In the genomic region with DNA sequence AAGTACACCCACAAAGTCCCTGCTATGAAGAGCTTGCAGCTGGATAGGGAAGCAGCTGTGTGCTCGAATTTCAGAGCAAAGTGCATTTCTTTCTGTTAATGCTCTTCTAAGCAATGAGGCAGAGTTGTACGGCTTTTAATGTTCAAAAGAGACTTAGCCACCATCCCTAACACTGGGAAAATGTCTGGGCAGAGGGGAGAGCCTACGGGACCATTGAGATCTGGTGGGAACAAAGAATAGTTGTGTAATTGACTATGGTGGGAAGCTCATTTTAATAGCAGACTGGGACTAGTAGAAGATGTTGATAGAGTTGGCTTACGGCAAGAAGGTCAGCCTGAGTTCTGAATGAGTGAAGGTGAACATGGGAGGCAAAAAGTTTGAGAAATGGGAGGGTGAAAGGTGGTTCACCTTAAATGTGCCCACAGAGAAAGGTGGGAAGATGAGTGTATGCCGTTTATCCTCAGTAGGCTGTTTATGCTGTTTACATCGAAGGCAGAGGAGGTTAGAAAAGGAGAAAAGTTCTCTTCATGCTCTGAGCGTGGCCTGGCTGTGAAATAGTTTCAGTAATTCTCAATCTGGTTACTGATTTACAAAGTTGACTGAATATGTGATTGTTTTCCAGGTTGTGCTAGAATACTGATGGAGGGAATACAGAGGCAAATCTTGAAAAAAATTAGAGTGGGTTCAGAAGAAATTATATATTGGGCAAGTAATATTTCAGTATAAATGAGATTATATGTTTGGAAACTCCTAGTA, we compare ENCODE assay signal across 1 cellular context.
A peak's percentile ranks its signal among the peaks of the same experiment; 100 is the strongest.
TF ChIP-seq lines count a peak whose summit lies in the region.

No MANE protein-coding gene starts in this region.

TF ChIP-seq in HepG2, 621 proteins besides CTCF, POLR2A, EP300 and RAD21 (continued from another document and continues in another):
- TF ChIP-seq, protein P1, sequence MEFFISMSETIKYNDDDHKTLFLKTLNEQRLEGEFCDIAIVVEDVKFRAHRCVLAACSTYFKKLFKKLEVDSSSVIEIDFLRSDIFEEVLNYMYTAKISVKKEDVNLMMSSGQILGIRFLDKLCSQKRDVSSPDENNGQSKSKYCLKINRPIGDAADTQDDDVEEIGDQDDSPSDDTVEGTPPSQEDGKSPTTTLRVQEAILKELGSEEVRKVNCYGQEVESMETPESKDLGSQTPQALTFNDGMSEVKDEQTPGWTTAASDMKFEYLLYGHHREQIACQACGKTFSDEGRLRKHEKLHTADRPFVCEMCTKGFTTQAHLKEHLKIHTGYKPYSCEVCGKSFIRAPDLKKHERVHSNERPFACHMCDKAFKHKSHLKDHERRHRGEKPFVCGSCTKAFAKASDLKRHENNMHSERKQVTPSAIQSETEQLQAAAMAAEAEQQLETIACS (CRISPR knock-in tag; IDR thresholded peaks at IDR 0.05) = no peak
- TF ChIP-seq KAT7 (CRISPR knock-in tag; IDR thresholded peaks at IDR 0.05; ENCODE audit: borderline replicate concordance) = no peak
- TF ChIP-seq DZIP1 (CRISPR knock-in tag; IDR thresholded peaks at IDR 0.05) = no peak
- TF ChIP-seq NFAT5 (CRISPR knock-in tag; IDR thresholded peaks at IDR 0.05) = no peak
- TF ChIP-seq, protein P2, sequence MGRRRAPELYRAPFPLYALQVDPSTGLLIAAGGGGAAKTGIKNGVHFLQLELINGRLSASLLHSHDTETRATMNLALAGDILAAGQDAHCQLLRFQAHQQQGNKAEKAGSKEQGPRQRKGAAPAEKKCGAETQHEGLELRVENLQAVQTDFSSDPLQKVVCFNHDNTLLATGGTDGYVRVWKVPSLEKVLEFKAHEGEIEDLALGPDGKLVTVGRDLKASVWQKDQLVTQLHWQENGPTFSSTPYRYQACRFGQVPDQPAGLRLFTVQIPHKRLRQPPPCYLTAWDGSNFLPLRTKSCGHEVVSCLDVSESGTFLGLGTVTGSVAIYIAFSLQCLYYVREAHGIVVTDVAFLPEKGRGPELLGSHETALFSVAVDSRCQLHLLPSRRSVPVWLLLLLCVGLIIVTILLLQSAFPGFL (CRISPR knock-in tag; IDR thresholded peaks at IDR 0.05) = no peak
- no peak for TF ChIP-seq ZSCAN12 (CRISPR knock-in tag; IDR thresholded peaks at IDR 0.05)
- TF ChIP-seq ZNF557 (CRISPR knock-in tag; IDR thresholded peaks at IDR 0.05) = no peak
- TF ChIP-seq ZC3H13 (CRISPR knock-in tag; IDR thresholded peaks at IDR 0.05) = no peak
- no peak for TF ChIP-seq GATAD1 (CRISPR knock-in tag; IDR thresholded peaks at IDR 0.05)
- no peak for TF ChIP-seq ZNF234 (CRISPR knock-in tag; conservative IDR thresholded peaks at IDR 0.05)
- TF ChIP-seq ZNF740 (CRISPR knock-in tag; IDR thresholded peaks at IDR 0.05) = no peak
- TF ChIP-seq, protein P3, sequence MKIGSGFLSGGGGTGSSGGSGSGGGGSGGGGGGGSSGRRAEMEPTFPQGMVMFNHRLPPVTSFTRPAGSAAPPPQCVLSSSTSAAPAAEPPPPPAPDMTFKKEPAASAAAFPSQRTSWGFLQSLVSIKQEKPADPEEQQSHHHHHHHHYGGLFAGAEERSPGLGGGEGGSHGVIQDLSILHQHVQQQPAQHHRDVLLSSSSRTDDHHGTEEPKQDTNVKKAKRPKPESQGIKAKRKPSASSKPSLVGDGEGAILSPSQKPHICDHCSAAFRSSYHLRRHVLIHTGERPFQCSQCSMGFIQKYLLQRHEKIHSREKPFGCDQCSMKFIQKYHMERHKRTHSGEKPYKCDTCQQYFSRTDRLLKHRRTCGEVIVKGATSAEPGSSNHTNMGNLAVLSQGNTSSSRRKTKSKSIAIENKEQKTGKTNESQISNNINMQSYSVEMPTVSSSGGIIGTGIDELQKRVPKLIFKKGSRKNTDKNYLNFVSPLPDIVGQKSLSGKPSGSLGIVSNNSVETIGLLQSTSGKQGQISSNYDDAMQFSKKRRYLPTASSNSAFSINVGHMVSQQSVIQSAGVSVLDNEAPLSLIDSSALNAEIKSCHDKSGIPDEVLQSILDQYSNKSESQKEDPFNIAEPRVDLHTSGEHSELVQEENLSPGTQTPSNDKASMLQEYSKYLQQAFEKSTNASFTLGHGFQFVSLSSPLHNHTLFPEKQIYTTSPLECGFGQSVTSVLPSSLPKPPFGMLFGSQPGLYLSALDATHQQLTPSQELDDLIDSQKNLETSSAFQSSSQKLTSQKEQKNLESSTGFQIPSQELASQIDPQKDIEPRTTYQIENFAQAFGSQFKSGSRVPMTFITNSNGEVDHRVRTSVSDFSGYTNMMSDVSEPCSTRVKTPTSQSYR (CRISPR knock-in tag; IDR thresholded peaks at IDR 0.05; ENCODE audit: borderline replicate concordance) = no peak
- no peak for TF ChIP-seq ZNF569 (CRISPR knock-in tag; IDR thresholded peaks at IDR 0.05; ENCODE audit: borderline replicate concordance)
- no peak for TF ChIP-seq JUNB (CRISPR knock-in tag; IDR thresholded peaks at IDR 0.05; ENCODE audit: borderline replicate concordance)
- TF ChIP-seq ZNF333 (CRISPR knock-in tag; IDR thresholded peaks at IDR 0.05; ENCODE audit: borderline replicate concordance) = no peak
- TF ChIP-seq ZNF589 (CRISPR knock-in tag; conservative IDR thresholded peaks at IDR 0.05) = no peak
- TF ChIP-seq ZNF317 (CRISPR knock-in tag; IDR thresholded peaks at IDR 0.05) = peak; percentile 32; the same call in 1 of the 2 replicates
- no peak for TF ChIP-seq ZBTB4 (CRISPR knock-in tag; IDR thresholded peaks at IDR 0.05; ENCODE audit: borderline replicate concordance)
- TF ChIP-seq MTF2 (CRISPR knock-in tag; IDR thresholded peaks at IDR 0.05; ENCODE audit: borderline replicate concordance) = no peak
- no peak for TF ChIP-seq NFKB2 (CRISPR knock-in tag; IDR thresholded peaks at IDR 0.05; ENCODE audit: borderline replicate concordance)
- TF ChIP-seq SRY (CRISPR knock-in tag; IDR thresholded peaks at IDR 0.05) = no peak
- no peak for TF ChIP-seq ZNF773 (CRISPR knock-in tag; IDR thresholded peaks at IDR 0.05; ENCODE audit: borderline replicate concordance)
- TF ChIP-seq, protein P4, sequence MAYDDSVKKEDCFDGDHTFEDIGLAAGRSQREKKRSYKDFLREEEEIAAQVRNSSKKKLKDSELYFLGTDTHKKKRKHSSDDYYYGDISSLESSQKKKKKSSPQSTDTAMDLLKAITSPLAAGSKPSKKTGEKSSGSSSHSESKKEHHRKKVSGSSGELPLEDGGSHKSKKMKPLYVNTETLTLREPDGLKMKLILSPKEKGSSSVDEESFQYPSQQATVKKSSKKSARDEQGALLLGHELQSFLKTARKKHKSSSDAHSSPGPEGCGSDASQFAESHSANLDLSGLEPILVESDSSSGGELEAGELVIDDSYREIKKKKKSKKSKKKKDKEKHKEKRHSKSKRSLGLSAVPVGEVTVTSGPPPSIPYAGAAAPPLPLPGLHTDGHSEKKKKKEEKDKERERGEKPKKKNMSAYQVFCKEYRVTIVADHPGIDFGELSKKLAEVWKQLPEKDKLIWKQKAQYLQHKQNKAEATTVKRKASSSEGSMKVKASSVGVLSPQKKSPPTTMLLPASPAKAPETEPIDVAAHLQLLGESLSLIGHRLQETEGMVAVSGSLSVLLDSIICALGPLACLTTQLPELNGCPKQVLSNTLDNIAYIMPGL (CRISPR knock-in tag; IDR thresholded peaks at IDR 0.05; ENCODE audit: borderline replicate concordance in 1 of 2, low read depth in 1 of 2) = 0 out of 4 replicates have a peak, but pooled peaks of 1 of the 2 experiments have one; percentile 19
- no peak for TF ChIP-seq ZMYM2 (CRISPR knock-in tag; IDR thresholded peaks at IDR 0.05)
- TF ChIP-seq HIVEP1 (CRISPR knock-in tag; IDR thresholded peaks at IDR 0.05) = no peak
- no peak for TF ChIP-seq PHF5A (CRISPR knock-in tag; IDR thresholded peaks at IDR 0.05; ENCODE audit: low read depth, unreplicated experiment)
- TF ChIP-seq ZNF136 (CRISPR knock-in tag; IDR thresholded peaks at IDR 0.05; ENCODE audit: low read depth) = no peak
- TF ChIP-seq RBM39 (IDR thresholded peaks at IDR 0.05; ENCODE audit: low read depth, low read length, poor library complexity, severe bottlenecking) = no peak
- TF ChIP-seq NFYB (CRISPR knock-in tag; IDR thresholded peaks at IDR 0.05) = no peak
- no peak for TF ChIP-seq ZSCAN21 (CRISPR knock-in tag; IDR thresholded peaks at IDR 0.05; ENCODE audit: borderline replicate concordance)
- TF ChIP-seq DR1 (CRISPR knock-in tag; IDR thresholded peaks at IDR 0.05) = no peak
